ENCODE assay signal across 8 cellular contexts in genomic region chr15:75625542-75626347, GRCh38. TPM values are rescaled to one million over a fixed set of nuclear protein-coding genes. Genes with fewer than 3 reads are reported as not detected.
DNase-seq lines count a peak whose midpoint lies in the region; ATAC-seq and TF ChIP-seq lines count a peak whose summit lies in the region.

Gene SNUPN (minus strand): TSS chr15:75625725. CDS start chr15:75621051, 4,674 bp downstream.

- H3K9me3 ChIP-seq in ectodermal cell (ENCODE audit: control insufficient read depth, low read length) (no peaks in the 10 kb centered on the region), lower lobe of right lung (no peaks in the 10 kb centered on the region)

- intact Hi-C loops in CD14-positive monocyte (cut with micrococcal nuclease) (loop anchor here in 1 of 2 donors (5.0 kb wide), 2 partner anchors 48 to 173 kb away; partner anchors contain the start of genes PTPN9 and SIN3A), lower lobe of right lung (cut with DNase I) (no loop called here)

- peak; percentile 78 for ATAC-seq in GM19397 (IDR thresholded peaks at IDR 0.05; ENCODE audit: unreplicated experiment)
- peak; percentile 95 to 97 for ATAC-seq in lower lobe of right lung

- peaks cover 0 to 2% (median 2%) of the 10 kb centered on the region in 3 donors for H3K27me3 Mint-ChIP-seq in CD14-positive monocyte (ENCODE audit: low read depth in 3 of 3)

- no peaks in the 10 kb centered on the region for H3K36me3 ChIP-seq in ectodermal cell (ENCODE audit: control insufficient read depth, insufficient read depth, low read length)
- no peaks in the 10 kb centered on the region for H3K36me3 ChIP-seq in lower lobe of right lung

- DNase-seq in CD14-positive monocyte (ENCODE audit: low spot score) (peak; percentile 90), HL-60 (ENCODE audit: low read depth in 1 of 2, low spot score in 1 of 2) (peak; percentile 92 to 97), lower lobe of right lung (peak; percentile 97)
- DNase-seq in NK-92 treated with Interleukin-12 subunit alpha and Interleukin-12 subunit beta, amount 100 ng/mL, for 24 hours (lab: John Stamatoyannopoulos, UW): peak; percentile 96
- peak; percentile 74 to 86 for DNase-seq in activated CD8-positive, alpha-beta memory T cell treated with anti-CD3 and anti-CD28 coated beads for 1 hour (ENCODE audit: extremely low read depth in 1 of 2, low read depth in 1 of 2)
- peak; percentile 88 to 95 (median 90) for DNase-seq in stimulated activated CD4-positive, alpha-beta T cell treated with anti-CD3 and anti-CD28 coated beads, TNF-alpha, amount 100 ng/mL, for 24 hours (ENCODE audit: low read depth in 3 of 3)

- TF ChIP-seq CTCF in CD14-positive monocyte (IDR thresholded peaks at IDR 0.05): no peak
- no peak for TF ChIP-seq CTCF in HL-60 (IDR thresholded peaks at IDR 0.05; ENCODE audit: insufficient read depth, low read length)
- TF ChIP-seq CTCF in lower lobe of right lung (IDR thresholded peaks at IDR 0.05): no peak

- H3K4me1 ChIP-seq in ectodermal cell (ENCODE audit: control insufficient read depth, insufficient read depth, low read length) (no peaks in the 10 kb centered on the region), lower lobe of right lung (peaks cover 21% of the 10 kb centered on the region)

- peak within 1 kb of the TSS; percentile 97 for H3K27ac ChIP-seq in HL-60 (replicated peaks)
- H3K27ac ChIP-seq in ectodermal cell (ENCODE audit: insufficient read depth, low read depth, low read length, poor library complexity, severe bottlenecking): peak within 1 kb of the TSS; percentile 89
- H3K27ac ChIP-seq in lower lobe of right lung: peak within 1 kb of the TSS; percentile 95

- H3K27me3 ChIP-seq in HL-60 (ENCODE audit: insufficient read depth, poor library complexity, severe bottlenecking) (no peaks in the 10 kb centered on the region), ectodermal cell (ENCODE audit: control insufficient read depth, insufficient read depth, low read length, poor library complexity, severe bottlenecking) (no peaks in the 10 kb centered on the region), lower lobe of right lung (ENCODE audit: low read depth) (no peaks in the 10 kb centered on the region)

- H3K9me3 Mint-ChIP-seq in CD14-positive monocyte: no peaks in the 10 kb centered on the region

- no peaks in the 10 kb centered on the region for H3K36me3 Mint-ChIP-seq in CD14-positive monocyte

- H3K4me3 Mint-ChIP-seq in CD14-positive monocyte: peak within 1 kb of the TSS; percentile 92 to 95

- H3K4me1 Mint-ChIP-seq in CD14-positive monocyte: peaks cover 38% of the 10 kb centered on the region

- peak within 1 kb of the TSS; percentile 94 to 99 (median 98) for H3K27ac Mint-ChIP-seq in CD14-positive monocyte

- H3K4me3 ChIP-seq in HL-60 (replicated peaks; ENCODE audit: insufficient read depth, low read length) (peak within 1 kb of the TSS; percentile 85), ectodermal cell (ENCODE audit: insufficient read depth, low read depth, low read length) (peak within 1 kb of the TSS; percentile 69), lower lobe of right lung (peak within 1 kb of the TSS; percentile 87)

- WGBS in ectodermal cell, 2 experiments: 3% methylated on average over 47 of the region's 47 CpGs

RNA-seq across cellular contexts. Expression of gene SNUPN, which starts in this region (rescaled TPM):
- 10 to 100 TPM; 29.3 to 31.8 TPM for polyA plus RNA-seq in CD14-positive monocyte
- polyA plus RNA-seq in ectodermal cell (2013, experiment 1 of 4): 22.0 TPM
- 20.8 TPM for polyA plus RNA-seq in ectodermal cell (2013, experiment 2 of 4)
- 18.3 TPM for polyA plus RNA-seq in ectodermal cell (2013, experiment 3 of 4)
- polyA plus RNA-seq in ectodermal cell (2013, experiment 4 of 4): 19.8 TPM
- 21.7 TPM for total RNA-seq in lower lobe of right lung

Comparison
In these comparisons a context has a peak if more than half of its experiments do, and no peak if none do; other contexts are left out.
1. Peak in every context shown above with its lines: DNase-seq, ATAC-seq, H3K4me3 ChIP-seq and H3K27ac ChIP-seq.